In the genomic region with DNA sequence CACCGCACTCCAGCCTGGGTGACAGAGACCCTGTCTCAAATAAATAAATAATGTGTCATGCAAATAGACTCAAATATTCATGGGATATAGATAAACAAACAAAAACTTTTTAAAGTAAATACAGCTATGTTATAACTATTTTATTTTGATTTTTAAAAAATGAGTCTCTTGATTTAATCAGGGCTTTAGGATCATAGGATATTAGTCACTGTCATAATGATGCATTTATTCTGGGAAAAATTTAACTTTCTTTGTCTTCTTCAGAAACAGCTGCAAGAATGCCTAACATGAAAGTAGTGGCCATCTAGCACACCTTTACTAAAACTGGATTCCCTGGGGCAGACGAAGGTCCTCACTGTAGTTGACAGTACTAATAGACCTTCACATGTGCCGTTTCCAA, we compare ENCODE assay signal across 3 cellular contexts.
"Had no signal": no experiment of that assay in that cellular context is flagged by ENCODE, and none has a peak within 500 bp of the region (broad histone marks: within the 10 kb centered on the region; RNA-seq: fewer than 3 reads in every experiment).

No MANE protein-coding gene starts in this region.

- H3K4me3 ChIP-seq: GM12878 had no signal

- ATAC-seq: GM12878 had no signal

- DNase-seq: GDM1, GF-D8 had no signal
